19 cellular contexts compared by ENCODE assay signal in genomic region chr5:124064956-124065355, GRCh38.
DNase-seq lines count a peak whose midpoint lies in the region; ATAC-seq, FAIRE-seq and TF ChIP-seq lines count a peak whose summit lies in the region.
"Had no signal": no experiment of that assay in that cellular context is flagged by ENCODE, and none has a peak within 500 bp of the region (broad histone marks: within the 10 kb centered on the region; RNA-seq: fewer than 3 reads in every experiment).

No MANE protein-coding gene starts in this region.

- no peak overlapping the region for H3K27ac ChIP-seq in brain microvascular endothelial cell
- H3K27ac ChIP-seq: 22Rv1 had no signal

- no peak for ATAC-seq in activated CD8-positive, alpha-beta T cell treated with anti-CD3 and anti-CD28 coated beads for 36 hours

- H3K4me3 Mint-ChIP-seq in activated CD8-positive, alpha-beta T cell treated with anti-CD3 and anti-CD28 coated beads for 36 hours, result no peak overlapping the region
- H3K4me3 Mint-ChIP-seq: B cell; CD4-positive, alpha-beta T cell had no signal

- CTCF ChIA-PET in activated CD8-positive, alpha-beta T cell treated with anti-CD3 and anti-CD28 coated beads for 36 hours (lab: Charles Lee), result no interaction called here

- H3K4me3 ChIP-seq in epithelial cell of proximal tubule (ENCODE audit: low read depth, low read length) (no peak overlapping the region), brain microvascular endothelial cell (ENCODE audit: low read depth, low read length) (no peak overlapping the region)

- no peaks in the 10 kb centered on the region for H3K4me1 Mint-ChIP-seq in activated CD8-positive, alpha-beta T cell treated with anti-CD3 and anti-CD28 coated beads for 36 hours (ENCODE audit: low read depth)

- POLR2A ChIA-PET in activated CD8-positive, alpha-beta T cell treated with anti-CD3 and anti-CD28 coated beads for 36 hours (lab: Charles Lee), result no interaction called here

- no peaks in the 10 kb centered on the region for H3K36me3 ChIP-seq in brain microvascular endothelial cell (replicated peaks)

- no peaks in the 10 kb centered on the region for H3K27me3 Mint-ChIP-seq in activated CD8-positive, alpha-beta T cell treated with anti-CD3 and anti-CD28 coated beads for 36 hours
- H3K27me3 Mint-ChIP-seq: B cell; CD4-positive, alpha-beta T cell had no signal

- no peak for FAIRE-seq in GM12892 (lab: Jason Lieb, UNC)

- no peaks in the 10 kb centered on the region for H3K36me3 Mint-ChIP-seq in activated CD8-positive, alpha-beta T cell treated with anti-CD3 and anti-CD28 coated beads for 36 hours (ENCODE audit: low read depth)

- no peak for TF ChIP-seq POLR2A in GM12892 (IDR thresholded peaks at IDR 0.05; ENCODE audit: low read depth, low read length)

- H3K27ac Mint-ChIP-seq in activated CD8-positive, alpha-beta T cell treated with anti-CD3 and anti-CD28 coated beads for 36 hours, result no peak overlapping the region
- H3K27ac Mint-ChIP-seq: B cell; CD4-positive, alpha-beta T cell had no signal

- no peak for TF ChIP-seq CTCF in epithelial cell of proximal tubule (conservative IDR thresholded peaks at IDR 0.05; ENCODE audit: low read depth, low read length)
- no peak for TF ChIP-seq CTCF in brain microvascular endothelial cell (IDR thresholded peaks at IDR 0.05; ENCODE audit: low read depth, low read length, missing control alignments)
- no peak for TF ChIP-seq CTCF in activated CD8-positive, alpha-beta T cell treated with anti-CD3 and anti-CD28 coated beads for 36 hours (IDR thresholded peaks at IDR 0.05)

- in situ Hi-C loops in brain microvascular endothelial cell (cut with HindIII; ENCODE audit: low pct_ligation_motif_present, low sequenced_read_pairs), result no loop called here

- peaks cover 3% of the 10 kb centered on the region for H3K9me3 Mint-ChIP-seq in activated CD8-positive, alpha-beta T cell treated with anti-CD3 and anti-CD28 coated beads for 36 hours

- no peaks in the 10 kb centered on the region for H3K27me3 ChIP-seq in brain microvascular endothelial cell (replicated peaks)

- intact Hi-C loops in activated CD8-positive, alpha-beta T cell treated with anti-CD3 and anti-CD28 coated beads for 36 hours (cut with micrococcal nuclease), result no loop called here

- DNase-seq in DMS53 (lab: John Stamatoyannopoulos, UW) (peak; percentile 13), DMS53 treated with DMSO at 0.1 percent for 48 hours (lab: John Stamatoyannopoulos, UW; ENCODE audit: unreplicated experiment) (no peak), epithelial cell of proximal tubule (ENCODE audit: low read depth) (peak; percentile 57), lung microvascular endothelial cell (ENCODE audit: low read depth in 2 of 2) (peak; percentile 6 to 74), NCI-H187 treated with DMSO at 0.1 percent for 48 hours (lab: John Stamatoyannopoulos, UW) (no peak), brain microvascular endothelial cell (no peak), GM12892 (ENCODE audit: insufficient read length) (no peak)
- no peak for DNase-seq in activated CD8-positive, alpha-beta T cell treated with anti-CD3 and anti-CD28 coated beads for 36 hours
- DNase-seq: CD4-positive, alpha-beta T cell; GOT3; KBM-7; NCI-H1048; NCI-H1436 treated with DMSO at 0.1 percent for 48 hours; NCI-H2081; NCI-H510A treated with DMSO at 0.1 percent for 48 hours; NCI-H82; Right ventricle myocardium superior had no signal

Comparison
In these comparisons a context has a peak if more than half of its experiments do, and no peak if none do; other contexts are left out.
1. DNase-seq: peak in DMS53 (single experiment), epithelial cell of proximal tubule (single experiment) and lung microvascular endothelial cell (2 of 2); none in DMS53 treated with DMSO at 0.1 percent for 48 hours (single experiment), NCI-H187 treated with DMSO at 0.1 percent for 48 hours (single experiment), brain microvascular endothelial cell (single experiment), GM12892 (single experiment) and activated CD8-positive, alpha-beta T cell treated with anti-CD3 and anti-CD28 coated beads for 36 hours (single experiment).